Comparison of ENCODE assay signal across 19 cellular contexts in genomic region chr7:84187087-84187805, GRCh38. TPM values are rescaled to one million over a fixed set of nuclear protein-coding genes. Genes with fewer than 3 reads are reported as not detected.
A peak's percentile ranks its signal among the peaks of the same experiment; 100 is the strongest.
DNase-seq lines count a peak whose midpoint lies in the region; ATAC-seq and TF ChIP-seq lines count a peak whose summit lies in the region.
"Had no signal": no experiment of that assay in that cellular context is flagged by ENCODE, and none has a peak within 500 bp of the region (broad histone marks: within the 10 kb centered on the region; RNA-seq: fewer than 3 reads in every experiment).

No MANE protein-coding gene starts in this region.

- H3K9me3 ChIP-seq in cardiac muscle cell (ENCODE audit: low read depth) (no peaks in the 10 kb centered on the region), hepatocyte (ENCODE audit: low read depth) (no peaks in the 10 kb centered on the region)
- H3K9me3 ChIP-seq: ovary, SJCRH30, upper lobe of left lung had no signal

- peaks cover 53% of the 10 kb centered on the region for H3K4me1 Mint-ChIP-seq in WTC11
- H3K4me1 Mint-ChIP-seq: stimulated activated effector memory CD8-positive, alpha-beta T cell treated with anti-CD3 and anti-CD28 coated beads, Interleukin-12 subunit alpha, Interleukin-12 subunit beta, amount 100 ng/mL, for 72 hours had no signal

- ATAC-seq in Right ventricle myocardium inferior, result no peak
- no peak for ATAC-seq in WTC11
- ATAC-seq in HG02610 (IDR thresholded peaks at IDR 0.05; ENCODE audit: unreplicated experiment), result no peak
- no peak for ATAC-seq in HG03460 (IDR thresholded peaks at IDR 0.05; ENCODE audit: unreplicated experiment)

- H3K4me1 ChIP-seq in cardiac muscle cell (ENCODE audit: low read depth), result peaks cover 34% of the 10 kb centered on the region
- peaks cover 13% of the 10 kb centered on the region for H3K4me1 ChIP-seq in hepatocyte (ENCODE audit: insufficient read depth)

- H4K20me1 ChIP-seq in hepatocyte (ENCODE audit: insufficient read depth, poor library complexity, severe bottlenecking), result no peaks in the 10 kb centered on the region

- intact Hi-C loops in Right ventricle myocardium inferior (cut with DNase I), result no loop called here

- H3K27ac Mint-ChIP-seq in WTC11, result peak overlapping the region; percentile 48
- H3K27ac Mint-ChIP-seq: stimulated activated effector memory CD8-positive, alpha-beta T cell treated with anti-CD3 and anti-CD28 coated beads, Interleukin-12 subunit alpha, Interleukin-12 subunit beta, amount 100 ng/mL, for 72 hours had no signal

- no peaks in the 10 kb centered on the region for H3K9me3 Mint-ChIP-seq in WTC11

- CTCF ChIA-PET in WTC11 (lab: Charles Lee), result interaction anchor here (1.1 kb wide), 1 partner anchor 91 kb away, joined by 3 read pairs; no protein-coding TSS in a partner anchor

- H3K4me3 Mint-ChIP-seq in WTC11, result no peak overlapping the region
- H3K4me3 Mint-ChIP-seq: stimulated activated effector memory CD8-positive, alpha-beta T cell treated with anti-CD3 and anti-CD28 coated beads, Interleukin-12 subunit alpha, Interleukin-12 subunit beta, amount 100 ng/mL, for 72 hours had no signal

- H3K79me2 ChIP-seq in hepatocyte, result peaks cover 94% of the 10 kb centered on the region

- H3K27me3 Mint-ChIP-seq in WTC11 (ENCODE audit: low read depth), result no peaks in the 10 kb centered on the region

- H3K27me3 ChIP-seq in cardiac muscle cell, result no peaks in the 10 kb centered on the region
- no peaks in the 10 kb centered on the region for H3K27me3 ChIP-seq in hepatocyte
- H3K27me3 ChIP-seq: ovary, SJCRH30, upper lobe of left lung had no signal

- H3K4me2 ChIP-seq in hepatocyte, result peak overlapping the region; percentile 44

- DNase-seq in cardiac muscle cell (ENCODE audit: low read depth in 1 of 2, low spot score in 1 of 2) (peak in 1 of 2 donors; percentile 34), Right ventricle myocardium inferior (ENCODE audit: missing footprints) (no peak), WTC11 (ENCODE audit: low spot score) (no peak), hepatocyte (ENCODE audit: low spot score) (no peak), NCI-H510A treated with DMSO at 0.1 percent for 48 hours (lab: John Stamatoyannopoulos, UW) (no peak), DMS153 (lab: John Stamatoyannopoulos, UW) (no peak)
- DNase-seq: activated CD4-positive, alpha-beta T cell treated with anti-CD3 and anti-CD28 coated beads for 4 hours; head of caudate nucleus; Karpas-422; NCI-H1417 treated with DMSO at 0.1 percent for 48 hours; NCI-H2227 treated with DMSO at 0.1 percent for 48 hours; ovary; SJCRH30; T1000; upper lobe of left lung had no signal

- no peaks in the 10 kb centered on the region for H3K9me2 ChIP-seq in hepatocyte (replicated peaks; ENCODE audit: insufficient read depth)

- H3K36me3 Mint-ChIP-seq in WTC11, result no peaks in the 10 kb centered on the region
- H3K36me3 Mint-ChIP-seq: stimulated activated effector memory CD8-positive, alpha-beta T cell treated with anti-CD3 and anti-CD28 coated beads, Interleukin-12 subunit alpha, Interleukin-12 subunit beta, amount 100 ng/mL, for 72 hours had no signal

- no peak overlapping the region for H2AFZ ChIP-seq in hepatocyte

- H3K36me3 ChIP-seq in cardiac muscle cell (no peaks in the 10 kb centered on the region), hepatocyte (replicated peaks; ENCODE audit: insufficient read depth, low read depth) (no peaks in the 10 kb centered on the region)
- H3K36me3 ChIP-seq: ovary, SJCRH30, upper lobe of left lung had no signal

- TF ChIP-seq CTCF in cardiac muscle cell (IDR thresholded peaks at IDR 0.05; ENCODE audit: low read depth, low read length), result no peak
- TF ChIP-seq CTCF in WTC11 (IDR thresholded peaks at IDR 0.05), result no peak
- TF ChIP-seq CTCF in hepatocyte (IDR thresholded peaks at IDR 0.05; ENCODE audit: poor library complexity), result no peak

- H3K4me3 ChIP-seq in cardiac muscle cell (no peak overlapping the region), hepatocyte (no peak overlapping the region)
- H3K4me3 ChIP-seq: ovary, SJCRH30, upper lobe of left lung had no signal

- POLR2A ChIA-PET in WTC11 (lab: Charles Lee), result no interaction called here

- H3K27ac ChIP-seq in cardiac muscle cell (peak overlapping the region; percentile 6), hepatocyte (peak overlapping the region; percentile 11)
- H3K27ac ChIP-seq: HL-60, ovary, SJCRH30, upper lobe of left lung had no signal

TF ChIP-seq in WTC11, 78 proteins besides CTCF, POLR2A, EP300 and RAD21 (continues in another document):
- TF ChIP-seq ELF4 (CRISPR knock-in tag; IDR thresholded peaks at IDR 0.05; ENCODE audit: low read depth) (no peak), ZNF121 (CRISPR knock-in tag; IDR thresholded peaks at IDR 0.05) (no peak), ZNF232 (CRISPR knock-in tag; IDR thresholded peaks at IDR 0.05) (no peak), SMAD4 (CRISPR knock-in tag; IDR thresholded peaks at IDR 0.05) (no peak), IRF2 (CRISPR knock-in tag; IDR thresholded peaks at IDR 0.05; ENCODE audit: borderline replicate concordance, low read depth) (no peak), RORB (CRISPR knock-in tag; IDR thresholded peaks at IDR 0.05) (no peak), SP1 (CRISPR knock-in tag; conservative IDR thresholded peaks at IDR 0.05) (no peak), ZNF138 (CRISPR knock-in tag; conservative IDR thresholded peaks at IDR 0.05) (no peak), ZBTB43 (CRISPR knock-in tag; IDR thresholded peaks at IDR 0.05) (no peak), RELA (CRISPR knock-in tag; IDR thresholded peaks at IDR 0.05; ENCODE audit: borderline replicate concordance) (no peak)
- TF ChIP-seq, protein P1, sequence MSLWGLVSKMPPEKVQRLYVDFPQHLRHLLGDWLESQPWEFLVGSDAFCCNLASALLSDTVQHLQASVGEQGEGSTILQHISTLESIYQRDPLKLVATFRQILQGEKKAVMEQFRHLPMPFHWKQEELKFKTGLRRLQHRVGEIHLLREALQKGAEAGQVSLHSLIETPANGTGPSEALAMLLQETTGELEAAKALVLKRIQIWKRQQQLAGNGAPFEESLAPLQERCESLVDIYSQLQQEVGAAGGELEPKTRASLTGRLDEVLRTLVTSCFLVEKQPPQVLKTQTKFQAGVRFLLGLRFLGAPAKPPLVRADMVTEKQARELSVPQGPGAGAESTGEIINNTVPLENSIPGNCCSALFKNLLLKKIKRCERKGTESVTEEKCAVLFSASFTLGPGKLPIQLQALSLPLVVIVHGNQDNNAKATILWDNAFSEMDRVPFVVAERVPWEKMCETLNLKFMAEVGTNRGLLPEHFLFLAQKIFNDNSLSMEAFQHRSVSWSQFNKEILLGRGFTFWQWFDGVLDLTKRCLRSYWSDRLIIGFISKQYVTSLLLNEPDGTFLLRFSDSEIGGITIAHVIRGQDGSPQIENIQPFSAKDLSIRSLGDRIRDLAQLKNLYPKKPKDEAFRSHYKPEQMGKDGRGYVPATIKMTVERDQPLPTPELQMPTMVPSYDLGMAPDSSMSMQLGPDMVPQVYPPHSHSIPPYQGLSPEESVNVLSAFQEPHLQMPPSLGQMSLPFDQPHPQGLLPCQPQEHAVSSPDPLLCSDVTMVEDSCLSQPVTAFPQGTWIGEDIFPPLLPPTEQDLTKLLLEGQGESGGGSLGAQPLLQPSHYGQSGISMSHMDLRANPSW (CRISPR knock-in tag; conservative IDR thresholded peaks at IDR 0.05; ENCODE audit: low read depth), result no peak
- TF ChIP-seq, protein P2, sequence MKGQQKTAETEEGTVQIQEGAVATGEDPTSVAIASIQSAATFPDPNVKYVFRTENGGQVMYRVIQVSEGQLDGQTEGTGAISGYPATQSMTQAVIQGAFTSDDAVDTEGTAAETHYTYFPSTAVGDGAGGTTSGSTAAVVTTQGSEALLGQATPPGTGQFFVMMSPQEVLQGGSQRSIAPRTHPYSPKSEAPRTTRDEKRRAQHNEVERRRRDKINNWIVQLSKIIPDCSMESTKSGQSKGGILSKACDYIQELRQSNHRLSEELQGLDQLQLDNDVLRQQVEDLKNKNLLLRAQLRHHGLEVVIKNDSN (CRISPR knock-in tag; IDR thresholded peaks at IDR 0.05), result no peak
- TF ChIP-seq, protein P3, sequence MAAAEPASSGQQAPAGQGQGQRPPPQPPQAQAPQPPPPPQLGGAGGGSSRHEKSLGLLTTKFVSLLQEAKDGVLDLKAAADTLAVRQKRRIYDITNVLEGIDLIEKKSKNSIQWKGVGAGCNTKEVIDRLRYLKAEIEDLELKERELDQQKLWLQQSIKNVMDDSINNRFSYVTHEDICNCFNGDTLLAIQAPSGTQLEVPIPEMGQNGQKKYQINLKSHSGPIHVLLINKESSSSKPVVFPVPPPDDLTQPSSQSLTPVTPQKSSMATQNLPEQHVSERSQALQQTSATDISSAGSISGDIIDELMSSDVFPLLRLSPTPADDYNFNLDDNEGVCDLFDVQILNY (CRISPR knock-in tag; IDR thresholded peaks at IDR 0.05), result no peak
- TF ChIP-seq, protein P4, sequence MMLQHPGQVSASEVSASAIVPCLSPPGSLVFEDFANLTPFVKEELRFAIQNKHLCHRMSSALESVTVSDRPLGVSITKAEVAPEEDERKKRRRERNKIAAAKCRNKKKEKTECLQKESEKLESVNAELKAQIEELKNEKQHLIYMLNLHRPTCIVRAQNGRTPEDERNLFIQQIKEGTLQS (CRISPR knock-in tag; conservative IDR thresholded peaks at IDR 0.05), result no peak
- TF ChIP-seq, protein P5, sequence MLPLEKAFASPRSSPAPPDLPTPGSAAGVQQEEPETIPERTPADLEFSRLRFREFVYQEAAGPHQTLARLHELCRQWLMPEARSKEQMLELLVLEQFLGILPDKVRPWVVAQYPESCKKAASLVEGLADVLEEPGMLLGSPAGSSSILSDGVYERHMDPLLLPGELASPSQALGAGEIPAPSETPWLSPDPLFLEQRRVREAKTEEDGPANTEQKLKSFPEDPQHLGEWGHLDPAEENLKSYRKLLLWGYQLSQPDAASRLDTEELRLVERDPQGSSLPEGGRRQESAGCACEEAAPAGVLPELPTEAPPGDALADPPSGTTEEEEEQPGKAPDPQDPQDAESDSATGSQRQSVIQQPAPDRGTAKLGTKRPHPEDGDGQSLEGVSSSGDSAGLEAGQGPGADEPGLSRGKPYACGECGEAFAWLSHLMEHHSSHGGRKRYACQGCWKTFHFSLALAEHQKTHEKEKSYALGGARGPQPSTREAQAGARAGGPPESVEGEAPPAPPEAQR (CRISPR knock-in tag; IDR thresholded peaks at IDR 0.05), result no peak

RNA-seq across cellular contexts. Expression of gene SEMA3A, which starts 7.3 kb away (rescaled TPM):
- total RNA-seq in cardiac muscle cell (35.9 and 37.3 TPM in 2 replicates), Right ventricle myocardium inferior (1.7 TPM), WTC11 (2021) (29.2 to 33.3 TPM (median 32.2 TPM) in 3 replicates), hepatocyte (64.6 and 72.3 TPM in 2 replicates)
- polyA plus RNA-seq in cardiac muscle cell (33.5 and 34.1 TPM in 2 replicates), hepatocyte (19.3 and 20.2 TPM in 2 replicates)

Comparison
In these comparisons a context has a peak if more than half of its experiments do, and no peak if none do; other contexts are left out.
1. RNA of gene SEMA3A, which starts 7.3 kb away (total RNA-seq): 64.6 to 72.3 TPM in hepatocyte, 35.9 to 37.3 TPM in cardiac muscle cell and 29.2 to 33.3 TPM in WTC11; 1.7 TPM in Right ventricle myocardium inferior (single experiment); every median in the first group is over 10 times any median in the second.